ENCODE assay signal across 9 cellular contexts in genomic region chr20:768426-768978, GRCh38. TPM values are rescaled to one million over a fixed set of nuclear protein-coding genes. Genes with fewer than 3 reads are reported as not detected.
DNase-seq lines count a peak whose midpoint lies in the region; ATAC-seq and TF ChIP-seq lines count a peak whose summit lies in the region.
"Had no signal": no experiment of that assay in that cellular context is flagged by ENCODE, and none has a peak within 500 bp of the region (broad histone marks: within the 10 kb centered on the region; RNA-seq: fewer than 3 reads in every experiment).

Gene SLC52A3 (minus strand): TSS chr20:768500. CDS start chr20:765774, 2,726 bp downstream.

- H3K27me3 Mint-ChIP-seq in endothelial cell (ENCODE audit: unreplicated experiment) (peaks cover 4% of the 10 kb centered on the region), nephron progenitor cell (ENCODE audit: low read depth, poor library complexity) (peaks cover 19% of the 10 kb centered on the region), chondrocyte (ENCODE audit: low read depth) (peaks cover 13% of the 10 kb centered on the region)

- peaks cover 9% of the 10 kb centered on the region for H3K4me1 Mint-ChIP-seq in endothelial cell (ENCODE audit: unreplicated experiment)
- H3K4me1 Mint-ChIP-seq in nephron progenitor cell = peaks cover 14% of the 10 kb centered on the region
- peaks cover 6% of the 10 kb centered on the region for H3K4me1 Mint-ChIP-seq in chondrocyte (ENCODE audit: low read depth)

- H3K4me3 ChIP-seq in NB4 (ENCODE audit: low read depth, low read length) = no peak within 1 kb of the TSS

- TF ChIP-seq CTCF in NB4 (IDR thresholded peaks at IDR 0.05; ENCODE audit: low read depth, low read length) = peak; percentile 24
- peak; percentile 10 for TF ChIP-seq CTCF in endothelial cell (IDR thresholded peaks at IDR 0.05; ENCODE audit: unreplicated experiment)
- TF ChIP-seq CTCF in nephron progenitor cell (IDR thresholded peaks at IDR 0.05) = no peak
- TF ChIP-seq CTCF in chondrocyte (IDR thresholded peaks at IDR 0.05) = no peak

- H3K27ac Mint-ChIP-seq in endothelial cell (ENCODE audit: unreplicated experiment) (no peak within 1 kb of the TSS), nephron progenitor cell (no peak within 1 kb of the TSS), chondrocyte (ENCODE audit: unreplicated experiment) (no peak within 1 kb of the TSS)

- H3K4me3 Mint-ChIP-seq in endothelial cell (ENCODE audit: unreplicated experiment) (peak within 1 kb of the TSS; percentile 66), nephron progenitor cell (no peak within 1 kb of the TSS), chondrocyte (ENCODE audit: unreplicated experiment) (no peak within 1 kb of the TSS)

- H3K9me3 Mint-ChIP-seq in endothelial cell (ENCODE audit: unreplicated experiment) = peaks cover 3% of the 10 kb centered on the region
- peaks cover 4% of the 10 kb centered on the region for H3K9me3 Mint-ChIP-seq in nephron progenitor cell
- no peaks in the 10 kb centered on the region for H3K9me3 Mint-ChIP-seq in chondrocyte (ENCODE audit: low read depth)

- peaks cover 3% of the 10 kb centered on the region for H3K36me3 Mint-ChIP-seq in endothelial cell (ENCODE audit: low read depth, unreplicated experiment)
- H3K36me3 Mint-ChIP-seq in nephron progenitor cell (ENCODE audit: low read depth) = no peaks in the 10 kb centered on the region
- no peaks in the 10 kb centered on the region for H3K36me3 Mint-ChIP-seq in chondrocyte (ENCODE audit: low read depth)

- no peak for ATAC-seq in HG03442 (IDR thresholded peaks at IDR 0.05; ENCODE audit: unreplicated experiment)

- peak; percentile 49 for DNase-seq in GDM1 (lab: John Stamatoyannopoulos, UW)
- DNase-seq in NB4 (ENCODE audit: low read depth) = peak; percentile 39
- DNase-seq in endothelial cell (ENCODE audit: low spot score) = peak; percentile 56
- DNase-seq in nephron progenitor cell = peak; percentile 39
- DNase-seq in chondrocyte (ENCODE audit: low spot score) = no peak
- no peak for DNase-seq in NCI-H187 (lab: John Stamatoyannopoulos, UW)
- no peak for DNase-seq in dedifferentiated amniotic fluid mesenchymal stem cell (ENCODE audit: extremely low spot score)
- DNase-seq: NCI-H1694 had no signal

- TF ChIP-seq POLR2A in NB4 (IDR thresholded peaks at IDR 0.05; ENCODE audit: extremely low read depth, insufficient read length) = no peak

RNA-seq across cellular contexts. Expression of gene SLC52A3, which starts in this region (rescaled TPM):
- 2.9 TPM for total RNA-seq in endothelial cell (ENCODE audit: unreplicated experiment)
- not detected in 3 replicates for total RNA-seq in chondrocyte

Comparison
In these comparisons a context has a peak if more than half of its experiments do, and no peak if none do; other contexts are left out.
1. DNase-seq: peak in GDM1 (single experiment), NB4 (single experiment), endothelial cell (single experiment) and nephron progenitor cell (single experiment); none in chondrocyte (single experiment), NCI-H187 (0 of 2) and dedifferentiated amniotic fluid mesenchymal stem cell (single experiment).
2. CTCF ChIP-seq: peak in NB4 (single experiment) and endothelial cell (single experiment); none in nephron progenitor cell (single experiment) and chondrocyte (single experiment).